14 cellular contexts compared by ENCODE assay signal in the genomic region with DNA sequence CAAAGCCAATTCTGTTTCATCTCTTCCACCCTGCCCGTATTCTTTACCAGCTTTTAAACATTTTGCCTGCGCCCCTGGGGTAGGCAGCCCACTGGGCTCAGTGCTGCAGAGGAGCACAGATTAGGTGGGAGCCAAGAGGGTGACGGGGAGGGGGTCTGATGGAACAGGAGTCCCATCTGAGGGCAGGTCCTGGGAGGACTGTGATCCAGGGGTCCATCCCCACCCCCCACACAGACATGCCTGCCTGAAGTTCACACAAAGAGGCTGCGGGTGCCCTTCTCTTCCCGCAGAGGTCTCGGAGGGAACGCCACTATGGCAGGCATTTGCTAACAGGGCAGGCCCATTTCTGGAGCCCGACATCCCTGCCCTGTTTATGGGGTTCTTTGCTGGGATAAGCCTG. TPM values are rescaled to one million over a fixed set of nuclear protein-coding genes. Genes with fewer than 3 reads are reported as not detected.
A peak's percentile ranks its signal among the peaks of the same experiment; 100 is the strongest.
DNase-seq lines count a peak whose midpoint lies in the region; ATAC-seq, FAIRE-seq and TF ChIP-seq lines count a peak whose summit lies in the region.
"Had no signal": no experiment of that assay in that cellular context is flagged by ENCODE, and none has a peak within 500 bp of the region (broad histone marks: within the 10 kb centered on the region; RNA-seq: fewer than 3 reads in every experiment).

No MANE protein-coding gene starts in this region.

- H4K20me1 ChIP-seq in astrocyte (ENCODE audit: insufficient read depth, low read length) = no peaks in the 10 kb centered on the region

- ATAC-seq in HG02678 (IDR thresholded peaks at IDR 0.05; ENCODE audit: unreplicated experiment) = no peak

- H3K9me3 Mint-ChIP-seq in astrocyte (ENCODE audit: unreplicated experiment) = no peaks in the 10 kb centered on the region

- H3K27ac ChIP-seq in ACC112 (ENCODE audit: low read depth, low read length) = 0 out of 2 replicates have a peak overlapping the region, but pooled peaks have one; percentile 76
- no peak overlapping the region for H3K27ac ChIP-seq in astrocyte (ENCODE audit: low read depth, low read length)
- peak overlapping the region in 3 of 4 donors; percentile 25 to 65 (median 48) for H3K27ac ChIP-seq in sigmoid colon

- no peak overlapping the region for H3K4me3 Mint-ChIP-seq in astrocyte (ENCODE audit: unreplicated experiment)

- intact Hi-C loops in sigmoid colon (cut with DNase I) = no loop called here

- H3K79me2 ChIP-seq in ACC112 (ENCODE audit: control insufficient read depth, insufficient read depth, low read length, unreplicated experiment) (no peaks in the 10 kb centered on the region), astrocyte (ENCODE audit: insufficient read depth, low read length) (no peaks in the 10 kb centered on the region)

- H3K9ac ChIP-seq in astrocyte (ENCODE audit: low read length) = no peak overlapping the region

- H3K9me3 ChIP-seq in astrocyte (ENCODE audit: insufficient read depth, low read depth, low read length) (no peaks in the 10 kb centered on the region), sigmoid colon (no peaks in the 10 kb centered on the region)

- H3K36me3 ChIP-seq in ACC112 (ENCODE audit: insufficient read depth, low read length) = no peaks in the 10 kb centered on the region
- H3K36me3 ChIP-seq in astrocyte (ENCODE audit: insufficient read depth, low read length) = no peaks in the 10 kb centered on the region
- peaks cover 0 to 11% (median 0%) of the 10 kb centered on the region in 4 donors for H3K36me3 ChIP-seq in sigmoid colon

- no peak for TF ChIP-seq EP300 in sigmoid colon (IDR thresholded peaks at IDR 0.05)

- in situ Hi-C loops in G401 (cut with HindIII; ENCODE audit: low sequenced_read_pairs) = no loop called here

- H2AFZ ChIP-seq in ACC112 (ENCODE audit: low read length, unreplicated experiment) = no peak overlapping the region
- H2AFZ ChIP-seq in astrocyte (ENCODE audit: low read depth, low read length) = no peak overlapping the region

- TF ChIP-seq CTCF in astrocyte (IDR thresholded peaks at IDR 0.05; ENCODE audit: insufficient read depth, low read depth, low read length) (no peak), sigmoid colon (IDR thresholded peaks at IDR 0.05) (no peak), GM10266 (IDR thresholded peaks at IDR 0.05; ENCODE audit: control insufficient read depth, insufficient read depth, low read depth, missing control alignments) (no peak)

- H3K4me1 Mint-ChIP-seq in astrocyte (ENCODE audit: low read depth, unreplicated experiment) = peaks cover 25% of the 10 kb centered on the region

- DNase-seq in astrocyte (ENCODE audit: low read depth) (no peak), islet precursor cell (peak; percentile 44), sigmoid colon (peak; percentile 60), GM10266 (ENCODE audit: extremely low spot score) (no peak), G401 (ENCODE audit: low spot score) (no peak)
- DNase-seq in activated T-cell treated with anti-CD3 and anti-CD28 coated beads, Interleukin-2, amount 50 U/mL, for 1 hour = no peak
- DNase-seq: activated CD4-positive, CD25-positive, alpha-beta regulatory T cell; SW 1271 had no signal

- WGBS in sigmoid colon, 2 donors = 79 to 86% methylated on average over 8 of the region's 8 CpGs

- FAIRE-seq in astrocyte (lab: Jason Lieb, UNC) = no peak
- FAIRE-seq: HepG2 had no signal

- H3K27me3 ChIP-seq in ACC112 (ENCODE audit: insufficient read depth, low read length) = no peaks in the 10 kb centered on the region
- no peaks in the 10 kb centered on the region for H3K27me3 ChIP-seq in astrocyte (ENCODE audit: insufficient read depth, low read length)
- no peaks in the 10 kb centered on the region for H3K27me3 ChIP-seq in sigmoid colon

- H3K36me3 Mint-ChIP-seq in astrocyte (ENCODE audit: low read depth, unreplicated experiment) = peaks cover 10% of the 10 kb centered on the region

- H3K4me3 ChIP-seq in ACC112 (ENCODE audit: low read depth, low read length) (no peak overlapping the region), astrocyte (ENCODE audit: insufficient read depth, low read depth, low read length) (no peak overlapping the region), sigmoid colon (no peak overlapping the region)
- H3K4me3 ChIP-seq: skin epidermis had no signal

- H3K27me3 Mint-ChIP-seq in astrocyte (ENCODE audit: low read depth, unreplicated experiment) = peaks cover 2% of the 10 kb centered on the region

- no peak for TF ChIP-seq POLR2A in sigmoid colon (IDR thresholded peaks at IDR 0.05)

- H3K4me1 ChIP-seq in ACC112 (ENCODE audit: control insufficient read depth, insufficient read depth, low read length, unreplicated experiment) = peaks cover 19% of the 10 kb centered on the region
- H3K4me1 ChIP-seq in astrocyte (ENCODE audit: insufficient read depth, low read length) = peaks cover 22% of the 10 kb centered on the region
- peaks cover 0 to 18% (median 14%) of the 10 kb centered on the region in 4 donors for H3K4me1 ChIP-seq in sigmoid colon

- H3K27ac Mint-ChIP-seq in astrocyte (ENCODE audit: unreplicated experiment) = peak overlapping the region; percentile 84

- H3K4me2 ChIP-seq in astrocyte (ENCODE audit: low read length) = peak overlapping the region; percentile 79

RNA-seq across cellular contexts. Expression of a gene that starts 12.7 kb away (rescaled TPM):
- total RNA-seq in astrocyte (13.6 and 23.6 TPM in 2 replicates), sigmoid colon (10 to 100 TPM in 1 of 4 donors, 1 to 10 TPM in 3; 3.0 to 13.0 (median 5.3) TPM)
- polyA plus RNA-seq in sigmoid colon = 1 to 10 TPM; 3.0 to 7.7 (median 3.7) TPM
- 8.6 and 11.6 TPM in 2 replicates for total RNA-seq in G401 (2014; rRNA removed; shearing (Covaris generic))

RNA-seq across cellular contexts. Expression of a gene that starts 38.7 kb away (rescaled TPM):
- 12.7 and 15.0 TPM in 2 replicates for total RNA-seq in astrocyte
- total RNA-seq in sigmoid colon = 10 to 100 TPM in 2 of 4 donors, 1 to 10 TPM in 2; 9.6 to 16.1 (median 10.8) TPM
- polyA plus RNA-seq in sigmoid colon = 10 to 100 TPM in 1 of 3 donors, 1 to 10 TPM in 1, under 1 TPM in 1; 0.60 to 10.9 (median 1.4) TPM
- total RNA-seq in G401 (2014; rRNA removed; shearing (Covaris generic)) = 4.8 and 7.0 TPM in 2 replicates

RNA-seq across cellular contexts. Expression of a gene that starts 52.3 kb away (rescaled TPM):
- total RNA-seq in astrocyte = not detected in 2 replicates
- not detected for total RNA-seq in sigmoid colon
- polyA plus RNA-seq in sigmoid colon = not detected
- total RNA-seq in G401 (2014; rRNA removed; shearing (Covaris generic)) = not detected in 2 replicates
- total RNA-seq: HepG2, PC-3 had no signal
- polyA plus RNA-seq: AG04450, HepG2 had no signal

Comparison
In these comparisons a context has a peak if more than half of its experiments do, and no peak if none do; other contexts are left out.
1. DNase-seq: peak in islet precursor cell (single experiment) and sigmoid colon (single experiment); none in astrocyte (single experiment), activated T-cell treated with anti-CD3 and anti-CD28 coated beads, Interleukin-2, amount 50 U/mL, for 1 hour (single experiment), GM10266 (single experiment) and G401 (single experiment).